ENCODE assay signal across 21 cellular contexts in the genomic region with DNA sequence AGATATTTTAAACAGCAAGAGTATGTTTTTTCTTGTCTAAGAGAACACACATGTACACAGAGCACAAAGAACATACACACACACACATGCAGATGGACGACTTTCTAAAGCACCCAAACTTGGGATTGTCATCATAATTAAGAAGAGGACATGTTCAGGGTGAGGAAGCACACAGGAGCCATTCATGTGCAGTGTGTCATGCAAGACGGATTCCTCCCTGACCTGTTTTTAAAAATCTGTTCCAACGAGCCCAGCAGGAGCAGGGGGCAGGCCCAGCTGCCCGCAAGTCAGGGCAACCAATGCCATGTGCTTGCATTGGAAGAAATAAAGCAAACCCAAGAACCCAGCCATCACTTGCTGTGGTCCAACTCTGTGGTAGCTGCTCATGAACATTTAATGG.
DNase-seq lines count a peak whose midpoint lies in the region; ATAC-seq and TF ChIP-seq lines count a peak whose summit lies in the region.
"Had no signal": no experiment of that assay in that cellular context is flagged by ENCODE, and none has a peak within 500 bp of the region (broad histone marks: within the 10 kb centered on the region; RNA-seq: fewer than 3 reads in every experiment).

No MANE protein-coding gene starts in this region.

- no peak overlapping the region for H3K27ac Mint-ChIP-seq in osteocyte (ENCODE audit: unreplicated experiment)
- no peak overlapping the region for H3K27ac Mint-ChIP-seq in activated naive CD8-positive, alpha-beta T cell treated with anti-CD3 and anti-CD28 coated beads, Interleukin-2, amount 50 U/mL, for 24 hours
- H3K27ac Mint-ChIP-seq: CD4-positive, CD25-positive, alpha-beta regulatory T cell; CD8-positive, alpha-beta T cell; GM23338; HFFc6 had no signal

- H3K9me3 ChIP-seq in BLaER1 (no peaks in the 10 kb centered on the region; the same call in 1 of the 2 replicates), hepatocyte (ENCODE audit: low read depth) (no peaks in the 10 kb centered on the region)
- H3K9me3 ChIP-seq: BE2C, Caco-2, HAP-1 had no signal

- H4K20me1 ChIP-seq in BLaER1 = no peaks in the 10 kb centered on the region
- H4K20me1 ChIP-seq in hepatocyte (ENCODE audit: insufficient read depth, poor library complexity, severe bottlenecking) = no peaks in the 10 kb centered on the region

- no peaks in the 10 kb centered on the region for H3K79me2 ChIP-seq in hepatocyte

- H3K27ac ChIP-seq in BLaER1 (no peak overlapping the region), hepatocyte (no peak overlapping the region)
- H3K27ac ChIP-seq: 22Rv1, C4-2B had no signal

- TF ChIP-seq CTCF in osteocyte (IDR thresholded peaks at IDR 0.05) (no peak), hepatocyte (IDR thresholded peaks at IDR 0.05; ENCODE audit: poor library complexity) (no peak)

- H3K4me3 ChIP-seq in BLaER1 (no peak overlapping the region), hepatocyte (no peak overlapping the region)
- H3K4me3 ChIP-seq: GM12878, GM23338, HAP-1 had no signal

- H3K4me3 Mint-ChIP-seq in osteocyte (ENCODE audit: unreplicated experiment) = no peak overlapping the region
- no peak overlapping the region for H3K4me3 Mint-ChIP-seq in activated naive CD8-positive, alpha-beta T cell treated with anti-CD3 and anti-CD28 coated beads, Interleukin-2, amount 50 U/mL, for 24 hours
- H3K4me3 Mint-ChIP-seq: CD8-positive, alpha-beta T cell; GM23338; HFFc6 had no signal

- peaks cover 15% of the 10 kb centered on the region for H3K9me3 Mint-ChIP-seq in osteocyte (ENCODE audit: unreplicated experiment)
- peaks cover 15% of the 10 kb centered on the region for H3K9me3 Mint-ChIP-seq in activated naive CD8-positive, alpha-beta T cell treated with anti-CD3 and anti-CD28 coated beads, Interleukin-2, amount 50 U/mL, for 24 hours
- H3K9me3 Mint-ChIP-seq: GM23338 had no signal

- no peaks in the 10 kb centered on the region for H3K36me3 Mint-ChIP-seq in osteocyte (ENCODE audit: unreplicated experiment)
- H3K36me3 Mint-ChIP-seq in activated naive CD8-positive, alpha-beta T cell treated with anti-CD3 and anti-CD28 coated beads, Interleukin-2, amount 50 U/mL, for 24 hours (ENCODE audit: low read depth) = no peaks in the 10 kb centered on the region
- H3K36me3 Mint-ChIP-seq: CD4-positive, CD25-positive, alpha-beta regulatory T cell; CD8-positive, alpha-beta T cell had no signal

- intact Hi-C loops in left ventricle myocardium superior (cut with micrococcal nuclease) = no loop called here

- peaks cover 13% of the 10 kb centered on the region for H3K4me1 ChIP-seq in BLaER1
- H3K4me1 ChIP-seq in hepatocyte (ENCODE audit: insufficient read depth) = no peaks in the 10 kb centered on the region
- H3K4me1 ChIP-seq: BE2C, Caco-2, HAP-1 had no signal

- H3K36me3 ChIP-seq in BLaER1 (no peaks in the 10 kb centered on the region), hepatocyte (replicated peaks; ENCODE audit: insufficient read depth, low read depth) (no peaks in the 10 kb centered on the region)
- H3K36me3 ChIP-seq: BE2C, HAP-1 had no signal

- H2AFZ ChIP-seq in hepatocyte = no peak overlapping the region

- no peaks in the 10 kb centered on the region for H3K9me2 ChIP-seq in hepatocyte (replicated peaks; ENCODE audit: insufficient read depth)

- H3K27me3 Mint-ChIP-seq in osteocyte (ENCODE audit: unreplicated experiment) = no peaks in the 10 kb centered on the region
- H3K27me3 Mint-ChIP-seq in activated naive CD8-positive, alpha-beta T cell treated with anti-CD3 and anti-CD28 coated beads, Interleukin-2, amount 50 U/mL, for 24 hours = peaks cover 20% of the 10 kb centered on the region
- H3K27me3 Mint-ChIP-seq: CD4-positive, CD25-positive, alpha-beta regulatory T cell had no signal

- no peak overlapping the region for H3K9ac ChIP-seq in BLaER1

- 72% methylated on average over 4 of the region's 4 CpGs for WGBS in hepatocyte (ENCODE audit: low lambda C conversion rate, missing lambda C conversion rate)

- no peaks in the 10 kb centered on the region for H3K4me1 Mint-ChIP-seq in osteocyte (ENCODE audit: unreplicated experiment)
- H3K4me1 Mint-ChIP-seq in activated naive CD8-positive, alpha-beta T cell treated with anti-CD3 and anti-CD28 coated beads, Interleukin-2, amount 50 U/mL, for 24 hours = no peaks in the 10 kb centered on the region
- H3K4me1 Mint-ChIP-seq: CD4-positive, CD25-positive, alpha-beta regulatory T cell; GM23338 had no signal

- ATAC-seq in esophagus mucosa = peak; percentile 37
- no peak for ATAC-seq in left ventricle myocardium superior
- no peak for ATAC-seq in activated naive CD8-positive, alpha-beta T cell treated with anti-CD3 and anti-CD28 coated beads, Interleukin-2, amount 50 U/mL, for 24 hours
- ATAC-seq: CD8-positive, alpha-beta T cell; GM12878; GM23338 had no signal

- H3K4me2 ChIP-seq in BLaER1 = 0 out of 2 replicates have a peak overlapping the region, but pooled peaks have one; percentile 10
- no peak overlapping the region for H3K4me2 ChIP-seq in hepatocyte
- H3K4me2 ChIP-seq: GM23338 had no signal

- H3K27me3 ChIP-seq in BLaER1 (no peaks in the 10 kb centered on the region), hepatocyte (no peaks in the 10 kb centered on the region)
- H3K27me3 ChIP-seq: BE2C had no signal

- peak; percentile 14 for DNase-seq in cerebellar cortex (ENCODE audit: low spot score)
- peak; percentile 30 for DNase-seq in osteocyte (ENCODE audit: extremely low spot score, unreplicated experiment)
- DNase-seq in left ventricle myocardium superior = no peak
- no peak for DNase-seq in iPS-NIHi11 (ENCODE audit: low spot score)
- no peak for DNase-seq in activated naive CD8-positive, alpha-beta T cell treated with anti-CD3 and anti-CD28 coated beads, Interleukin-2, amount 50 U/mL, for 24 hours
- no peak for DNase-seq in hepatocyte (ENCODE audit: low spot score)
- DNase-seq: BE2C; Caco-2; CD4-positive, CD25-positive, alpha-beta regulatory T cell; CD8-positive, alpha-beta T cell; DMS153; DND-41; GDM1; HFFc6 had no signal

Comparison
In these comparisons a context has a peak if more than half of its experiments do, and no peak if none do; other contexts are left out.
1. DNase-seq: peak in cerebellar cortex (single experiment) and osteocyte (single experiment); none in left ventricle myocardium superior (single experiment), iPS-NIHi11 (single experiment), activated naive CD8-positive, alpha-beta T cell treated with anti-CD3 and anti-CD28 coated beads, Interleukin-2, amount 50 U/mL, for 24 hours (single experiment) and hepatocyte (single experiment).